Comparison of ENCODE assay signal across 25 cellular contexts in genomic region chr7:154804449-154804848, GRCh38.
"Had no signal": no experiment of that assay in that cellular context is flagged by ENCODE, and none has a peak within 500 bp of the region (broad histone marks: within the 10 kb centered on the region; RNA-seq: fewer than 3 reads in every experiment).

No MANE protein-coding gene starts in this region.

- H3K4me1 ChIP-seq: esophagus muscularis mucosa, heart right ventricle, left lung, psoas muscle, sigmoid colon, stomach, thyroid gland had no signal

- H3K27ac ChIP-seq: dorsolateral prefrontal cortex, esophagus muscularis mucosa, heart right ventricle, left lung, ovary, psoas muscle, sigmoid colon, stomach, thyroid gland had no signal

- FAIRE-seq: colon, islet of Langerhans had no signal

- H3K4me3 ChIP-seq: dorsolateral prefrontal cortex, esophagus muscularis mucosa, heart right ventricle, left lung, ovary, psoas muscle, sigmoid colon, stomach, thyroid gland had no signal

- ATAC-seq: heart right ventricle; left cardiac atrium; left lung; naive thymus-derived CD8-positive, alpha-beta T cell; psoas muscle; right cardiac atrium; stimulated activated effector memory CD8-positive, alpha-beta T cell treated with anti-CD3 and anti-CD28 coated beads, Interleukin-12 subunit alpha, Interleukin-12 subunit beta, amount 100 ng/mL, for 72 hours had no signal

- H3K36me3 ChIP-seq: heart right ventricle, left lung, ovary had no signal

- H3K9me3 ChIP-seq: esophagus muscularis mucosa, heart right ventricle, left lung, ovary, psoas muscle, sigmoid colon, stomach, thyroid gland had no signal

- H3K27me3 ChIP-seq: dorsolateral prefrontal cortex, esophagus muscularis mucosa, left lung, ovary, sigmoid colon, stomach, thyroid gland had no signal

- DNase-seq: dorsolateral prefrontal cortex; effector CD4-positive, alpha-beta T cell; foreskin melanocyte; glutamatergic neuron; heart right ventricle; hippocampal formation; left cardiac atrium; left lung; naive thymus-derived CD8-positive, alpha-beta T cell; nephron progenitor cell; occipital lobe; ovary; posterior cingulate gyrus; psoas muscle; right cardiac atrium; sigmoid colon; stimulated activated CD4-positive, alpha-beta T cell treated with anti-CD3 and anti-CD28 coated beads, Interleukin-2, amount 100 ng/mL, for 24 hours; stimulated activated CD4-positive, alpha-beta T cell treated with anti-CD3 and anti-CD28 coated beads, Interleukin-4, amount 100 ng/mL, for 24 hours; stimulated activated naive CD4-positive, alpha-beta T cell treated with Interleukin-2 at 50 U/mL for 16 hours; stomach; thyroid gland had no signal
